11 cellular contexts compared by ENCODE assay signal in genomic region chr13:40653558-40654318, GRCh38. TPM values are rescaled to one million over a fixed set of nuclear protein-coding genes. Genes with fewer than 3 reads are reported as not detected.
A peak's percentile ranks its signal among the peaks of the same experiment; 100 is the strongest.
DNase-seq lines count a peak whose midpoint lies in the region; ATAC-seq and TF ChIP-seq lines count a peak whose summit lies in the region.
"Had no signal": no experiment of that assay in that cellular context is flagged by ENCODE, and none has a peak within 500 bp of the region (broad histone marks: within the 10 kb centered on the region; RNA-seq: fewer than 3 reads in every experiment).

No MANE protein-coding gene starts in this region.

- no peaks in the 10 kb centered on the region for H3K27me3 ChIP-seq in cardiac muscle cell
- no peaks in the 10 kb centered on the region for H3K27me3 ChIP-seq in uterus
- H3K27me3 ChIP-seq in Peyer's patch: no peaks in the 10 kb centered on the region
- H3K27me3 ChIP-seq: ovary had no signal

- H3K36me3 ChIP-seq in cardiac muscle cell: no peaks in the 10 kb centered on the region
- H3K36me3 ChIP-seq in uterus: no peaks in the 10 kb centered on the region
- H3K36me3 ChIP-seq in Peyer's patch: no peaks in the 10 kb centered on the region
- H3K36me3 ChIP-seq: ovary had no signal

- TF ChIP-seq CTCF in cardiac muscle cell (IDR thresholded peaks at IDR 0.05; ENCODE audit: low read depth, low read length) (peak; percentile 13), fibroblast of the aortic adventitia (IDR thresholded peaks at IDR 0.05; ENCODE audit: insufficient read depth, low read length) (peak; percentile 3), uterus (IDR thresholded peaks at IDR 0.05) (peak in 1 of 4 experiments; percentile 6), Peyer's patch (IDR thresholded peaks at IDR 0.05) (peak in 2 of 6 experiments; percentile 5 to 25)

- no peaks in the 10 kb centered on the region for H3K36me3 Mint-ChIP-seq in T-helper 17 cell (ENCODE audit: low read depth)

- intact Hi-C loops in cardiac septum (cut with DNase I): no loop called here
- intact Hi-C loops in uterus (cut with DNase I; ENCODE audit: low total_unique reads): no loop called here

- H3K4me1 ChIP-seq in cardiac muscle cell (ENCODE audit: low read depth) (peaks cover 17% of the 10 kb centered on the region), uterus (peaks cover 0 to 27% of the 10 kb centered on the region in 2 donors), Peyer's patch (peaks cover 5 to 27% (median 12%) of the 10 kb centered on the region in 4 donors)

- no peak overlapping the region for H3K4me3 ChIP-seq in cardiac muscle cell
- H3K4me3 ChIP-seq in fibroblast of the aortic adventitia (ENCODE audit: low read depth, low read length): no peak overlapping the region
- no peak overlapping the region for H3K4me3 ChIP-seq in uterus
- H3K4me3 ChIP-seq in Peyer's patch: no peak overlapping the region
- H3K4me3 ChIP-seq: ovary had no signal

- H3K27ac Mint-ChIP-seq in T-helper 17 cell: peak overlapping the region; percentile 96

- TF ChIP-seq POLR2A in uterus (IDR thresholded peaks at IDR 0.05): no peak
- TF ChIP-seq POLR2A in Peyer's patch (IDR thresholded peaks at IDR 0.05): no peak

- peaks cover 67% of the 10 kb centered on the region for H3K4me1 Mint-ChIP-seq in T-helper 17 cell

- peak overlapping the region; percentile 89 for H3K4me3 Mint-ChIP-seq in T-helper 17 cell

- H3K27ac ChIP-seq in cardiac muscle cell (no peak overlapping the region), uterus (peak overlapping the region; percentile 43 to 62), Peyer's patch (peak overlapping the region in 2 of 4 donors; percentile 29 to 69)
- H3K27ac ChIP-seq: ovary had no signal

- no peaks in the 10 kb centered on the region for H3K27me3 Mint-ChIP-seq in T-helper 17 cell

- H3K9me3 ChIP-seq in cardiac muscle cell (ENCODE audit: low read depth) (no peaks in the 10 kb centered on the region), T-helper 17 cell (ENCODE audit: control insufficient read depth, low read length, poor library complexity, severe bottlenecking) (no peaks in the 10 kb centered on the region), uterus (no peaks in the 10 kb centered on the region), Peyer's patch (no peaks in the 10 kb centered on the region)
- H3K9me3 ChIP-seq: ovary had no signal

- DNase-seq in cardiac muscle cell (ENCODE audit: low read depth in 1 of 2, low spot score in 1 of 2): peak in 1 of 2 donors; percentile 71
- no peak for DNase-seq in cardiac septum (ENCODE audit: low spot score)
- no peak for DNase-seq in T-helper 17 cell
- DNase-seq in fibroblast of the aortic adventitia (ENCODE audit: low read depth): peak; percentile 45
- DNase-seq in uterus: no peak
- DNase-seq in Peyer's patch: no peak
- no peak for DNase-seq in GOT3 (lab: John Stamatoyannopoulos, UW)
- DNase-seq: amniotic stem cell, NCI-H1105 treated with DMSO at 0.1 percent for 48 hours, ovary had no signal

- ATAC-seq in T-helper 17 cell (peak; percentile 74), HG03159 (IDR thresholded peaks at IDR 0.05; ENCODE audit: unreplicated experiment) (no peak)

RNA-seq across cellular contexts. Expression of gene FOXO1, which starts 12.7 kb away (rescaled TPM):
- 6.8 and 10.5 TPM in 2 replicates for total RNA-seq in cardiac muscle cell
- 14.0 and 24.9 TPM in 2 replicates for polyA plus RNA-seq in cardiac muscle cell
- total RNA-seq in cardiac septum: 14.6 TPM
- 10 to 100 TPM; 72.9 to 86.1 TPM for total RNA-seq in T-helper 17 cell
- total RNA-seq in fibroblast of the aortic adventitia (ENCODE audit: low replicate concordance): 3.2 and 10.5 TPM in 2 replicates
- 100 to 1,000 TPM in 1 of 4 donors, 10 to 100 TPM in 3; 46.8 to 130 (median 60.9) TPM for total RNA-seq in uterus
- total RNA-seq in Peyer's patch: 10 to 100 TPM; 22.2 to 32.2 (median 26.8) TPM
